ENCODE assay signal across 8 cellular contexts in the genomic region with DNA sequence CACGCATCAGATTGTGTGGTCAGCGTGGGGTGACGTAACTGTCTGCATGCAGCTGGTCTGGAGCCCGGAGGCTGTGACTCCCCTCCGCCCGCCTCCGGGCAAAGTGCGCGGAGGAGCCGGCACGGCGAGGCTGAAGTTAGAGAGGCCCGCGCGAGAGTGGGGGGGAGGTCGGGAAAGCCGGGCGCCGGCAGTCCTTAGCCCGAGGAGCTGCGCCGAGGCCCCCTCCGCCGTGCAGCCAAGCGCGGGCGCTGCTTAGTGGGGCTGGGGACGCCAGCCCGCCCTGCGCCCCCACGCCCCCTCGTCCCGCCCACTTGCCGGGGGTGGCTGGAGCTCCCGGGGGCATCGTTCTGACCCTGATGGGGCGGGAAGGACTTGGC. TPM values are rescaled to one million over a fixed set of nuclear protein-coding genes. Genes with fewer than 3 reads are reported as not detected.
DNase-seq lines count a peak whose midpoint lies in the region; ATAC-seq and TF ChIP-seq lines count a peak whose summit lies in the region.

No MANE protein-coding gene starts in this region.

- H3K9me3 Mint-ChIP-seq in naive thymus-derived CD4-positive, alpha-beta T cell, result peaks cover 0 to 3% (median 0%) of the 10 kb centered on the region in 11 donors

- POLR2A ChIA-PET in A673 (lab: Charles Lee; ENCODE audit: low non-redundant PET), result no interaction called here
- POLR2A ChIA-PET in naive thymus-derived CD4-positive, alpha-beta T cell (lab: Charles Lee), result interaction anchor here (0.9 to 4.2 kb wide), 15 partner anchors 8 to 180 kb away, joined by 3 to 50 read pairs (median 4); a partner anchor contains a TSS

- CTCF ChIA-PET in A673 (lab: Charles Lee), result no interaction called here
- CTCF ChIA-PET in naive thymus-derived CD4-positive, alpha-beta T cell (lab: Charles Lee), result interaction anchor here (0.6 to 1.4 kb wide), 3 partner anchors 9 to 179 kb away, joined by 3 to 6 read pairs (median 3); no protein-coding TSS in a partner anchor

- H3K36me3 Mint-ChIP-seq in naive thymus-derived CD4-positive, alpha-beta T cell, result peaks cover 0 to 3% (median 0%) of the 10 kb centered on the region in 5 donors

- H3K4me1 Mint-ChIP-seq in naive thymus-derived CD4-positive, alpha-beta T cell, result peaks cover 40 to 80% (median 66%) of the 10 kb centered on the region in 7 donors

- H3K27ac ChIP-seq in A673 (ENCODE audit: low read depth, low read length, poor library complexity, severe bottlenecking) (peak overlapping the region; percentile 82), testis (peak overlapping the region; percentile 96 to 97)
- H3K27ac ChIP-seq in naive thymus-derived CD4-positive, alpha-beta T cell (ENCODE audit: low read depth, low read length), result peak overlapping the region; percentile 99

- peak overlapping the region; percentile 86 for H3K4me3 ChIP-seq in A673 (ENCODE audit: low read depth, low read length, poor library complexity, severe bottlenecking)
- peak overlapping the region; percentile 57 for H3K4me3 ChIP-seq in fibroblast of mammary gland (ENCODE audit: control insufficient read depth, low read depth, low read length)
- peak overlapping the region; percentile 68 for H3K4me3 ChIP-seq in naive thymus-derived CD4-positive, alpha-beta T cell (ENCODE audit: low read length)
- peak overlapping the region; percentile 91 to 94 for H3K4me3 ChIP-seq in testis

- 0% methylated on average over 18 of the region's 37 CpGs; no CpG with 5 or more reads in 1 of the 2 donors for WGBS in testis, 2 donors

- intact Hi-C loops in A673 (cut with micrococcal nuclease; ENCODE audit: unreplicated experiment), result no loop called here
- intact Hi-C loops in naive thymus-derived CD4-positive, alpha-beta T cell (cut with micrococcal nuclease), result loop anchor here (1.0 to 10.0 kb wide), 12 partner anchors 11 to 433 kb away; a partner anchor contains a TSS
- intact Hi-C loops in testis (cut with DNase I; ENCODE audit: low total_unique reads), result no loop called here

- TF ChIP-seq POLR2A in testis (IDR thresholded peaks at IDR 0.05), result no peak

- ATAC-seq in GM18511 (IDR thresholded peaks at IDR 0.05; ENCODE audit: unreplicated experiment) (peak; percentile 52), HG03025 (IDR thresholded peaks at IDR 0.05; ENCODE audit: low FRiP score, unreplicated experiment) (peak; percentile 32)
- peak; percentile 28 for ATAC-seq in naive thymus-derived CD4-positive, alpha-beta T cell

- TF ChIP-seq CTCF in A673 (conservative IDR thresholded peaks at IDR 0.05; ENCODE audit: low read depth, low read length), result no peak
- TF ChIP-seq CTCF in fibroblast of mammary gland (conservative IDR thresholded peaks at IDR 0.05; ENCODE audit: control insufficient read depth, insufficient read depth, low read depth, low read length), result no peak
- no peak for TF ChIP-seq CTCF in testis (IDR thresholded peaks at IDR 0.05)

- peaks cover 10% of the 10 kb centered on the region for H3K4me1 ChIP-seq in A673 (ENCODE audit: insufficient read depth, low read length, poor library complexity, severe bottlenecking)
- peaks cover 27 to 56% of the 10 kb centered on the region in 2 donors for H3K4me1 ChIP-seq in naive thymus-derived CD4-positive, alpha-beta T cell (ENCODE audit: control insufficient read depth in 2 of 2, insufficient read depth in 2 of 2, low read length in 2 of 2)
- peaks cover 58% of the 10 kb centered on the region for H3K4me1 ChIP-seq in testis

- peak overlapping the region; percentile 61 to 98 (median 92) for H3K27ac Mint-ChIP-seq in naive thymus-derived CD4-positive, alpha-beta T cell

- peak overlapping the region; percentile 87 to 91 (median 89) for H3K4me3 Mint-ChIP-seq in naive thymus-derived CD4-positive, alpha-beta T cell

- DNase-seq in A673 (ENCODE audit: low spot score) (peak; percentile 32), NOMO-1 treated with dmso at 0.1 percent for 144 hours (lab: John Stamatoyannopoulos, UW; ENCODE audit: unreplicated experiment) (peak; percentile 53), activated T-helper 1 cell treated with Interleukin-2 at 50 U/mL for 16 hours (ENCODE audit: low read depth) (peak; percentile 25), fibroblast of mammary gland (ENCODE audit: low read depth) (peak; percentile 81), testis (peak; percentile 84)
- peak in 3 of 9 donors; percentile 26 to 67 (median 67) for DNase-seq in naive thymus-derived CD4-positive, alpha-beta T cell

- H3K27me3 Mint-ChIP-seq in naive thymus-derived CD4-positive, alpha-beta T cell, result no peaks in the 10 kb centered on the region

- H3K27me3 ChIP-seq in A673 (replicated peaks; ENCODE audit: insufficient read depth, low read depth, low read length, poor library complexity) (no peaks in the 10 kb centered on the region), testis (no peaks in the 10 kb centered on the region)
- no peaks in the 10 kb centered on the region for H3K27me3 ChIP-seq in naive thymus-derived CD4-positive, alpha-beta T cell (ENCODE audit: control insufficient read depth in 2 of 2, insufficient read depth in 2 of 2, low read length in 2 of 2)

- H3K9me3 ChIP-seq in A673 (ENCODE audit: low read depth, low read length, poor library complexity, severe bottlenecking), result no peaks in the 10 kb centered on the region
- no peaks in the 10 kb centered on the region for H3K9me3 ChIP-seq in naive thymus-derived CD4-positive, alpha-beta T cell (ENCODE audit: control insufficient read depth in 2 of 3, low read length in 3 of 3)
- no peaks in the 10 kb centered on the region for H3K9me3 ChIP-seq in testis

- H3K36me3 ChIP-seq in A673 (ENCODE audit: insufficient read depth, low read length, poor library complexity, severe bottlenecking) (no peaks in the 10 kb centered on the region), testis (ENCODE audit: low read depth, missing control alignments) (no peaks in the 10 kb centered on the region)
- peaks cover 0 to 5% (median 0%) of the 10 kb centered on the region in 3 experiments for H3K36me3 ChIP-seq in naive thymus-derived CD4-positive, alpha-beta T cell (ENCODE audit: control insufficient read depth in 2 of 3, insufficient read depth in 3 of 3, low read length in 3 of 3)

- no TSS peak for BruUV-seq in A673 (replicated peaks; lab: Mats Ljungman, UMichigan)

RNA-seq across cellular contexts. Expression of a gene that starts 0.4 kb away (rescaled TPM):
- total RNA-seq in A673 (2021) (9.2 and 13.7 TPM in 2 replicates), testis (100 to 1,000 TPM; 148 to 152 TPM)
- total RNA-seq in naive thymus-derived CD4-positive, alpha-beta T cell, result 100 to 1,000 TPM in 2 of 5 experiments, 10 to 100 TPM in 3; 30.7 to 163 (median 64.7) TPM
- 100 to 1,000 TPM; 113 to 133 TPM for polyA plus RNA-seq in naive thymus-derived CD4-positive, alpha-beta T cell
- polyA plus RNA-seq in testis (ENCODE audit: insufficient read depth, low read depth, low replicate concordance), result 99.3 TPM

RNA-seq across cellular contexts. Expression of a gene that starts 37.6 kb away (rescaled TPM):
- total RNA-seq in A673 (2021) (12.2 and 16.2 TPM in 2 replicates), testis (100 to 1,000 TPM; 138 to 147 TPM)
- 10 to 100 TPM; 43.0 to 90.0 (median 54.1) TPM for total RNA-seq in naive thymus-derived CD4-positive, alpha-beta T cell
- polyA plus RNA-seq in naive thymus-derived CD4-positive, alpha-beta T cell, result 10 to 100 TPM; 59.2 to 75.6 TPM
- polyA plus RNA-seq in testis (ENCODE audit: insufficient read depth, low read depth, low replicate concordance), result 99.4 TPM

RNA-seq across cellular contexts. Expression of a gene that starts 50.3 kb away (rescaled TPM):
- total RNA-seq in A673 (2021), result 9.6 and 11.8 TPM in 2 replicates
- under 1 TPM in 4 of 5 experiments, not detected in 1; 0.32 to 0.83 (median 0.46) TPM for total RNA-seq in naive thymus-derived CD4-positive, alpha-beta T cell
- not detected for polyA plus RNA-seq in naive thymus-derived CD4-positive, alpha-beta T cell
- total RNA-seq in testis, result 10 to 100 TPM; 50.5 to 91.1 TPM
- 29.0 TPM for polyA plus RNA-seq in testis (ENCODE audit: insufficient read depth, low read depth, low replicate concordance)

Comparison
In these comparisons a context has a peak if more than half of its experiments do, and no peak if none do; other contexts are left out.
1. intact Hi-C loops: an anchor here in naive thymus-derived CD4-positive, alpha-beta T cell (1.0 to 10.0 kb wide); none called in A673 and testis.